9 cellular contexts compared by ENCODE assay signal in genomic region chr15:89002281-89002761, GRCh38.
A peak's percentile ranks its signal among the peaks of the same experiment; 100 is the strongest.
DNase-seq lines count a peak whose midpoint lies in the region; ATAC-seq and FAIRE-seq lines count a peak whose summit lies in the region.
"Had no signal": no experiment of that assay in that cellular context is flagged by ENCODE, and none has a peak within 500 bp of the region (broad histone marks: within the 10 kb centered on the region; RNA-seq: fewer than 3 reads in every experiment).

No MANE protein-coding gene starts in this region.

- FAIRE-seq in RCC 7860 (lab: Jason Lieb, UNC) = no peak

- no peak for ATAC-seq in HG03571 (IDR thresholded peaks at IDR 0.05; ENCODE audit: unreplicated experiment)
- ATAC-seq: HCT116 had no signal

- peak; percentile 11 for DNase-seq in GF-D8 (lab: John Stamatoyannopoulos, UW)
- DNase-seq in HCEC 1CT = peak; percentile 87
- DNase-seq in RCC 7860 (ENCODE audit: low spot score) = peak; percentile 33
- DNase-seq in hepatic stellate cell (ENCODE audit: low spot score) = peak; percentile 56
- no peak for DNase-seq in cerebellum (ENCODE audit: low spot score)
- DNase-seq in NCI-H82 (lab: John Stamatoyannopoulos, UW) = no peak
- no peak for DNase-seq in activated CD4-positive, alpha-beta T cell treated with anti-CD3 and anti-CD28 coated beads, Interleukin-2, amount 50 U/mL, for 1 hour

Comparison
In these comparisons a context has a peak if more than half of its experiments do, and no peak if none do; other contexts are left out.
1. DNase-seq: peak in GF-D8 (single experiment), HCEC 1CT (single experiment), RCC 7860 (single experiment) and hepatic stellate cell (single experiment); none in cerebellum (single experiment), NCI-H82 (single experiment) and activated CD4-positive, alpha-beta T cell treated with anti-CD3 and anti-CD28 coated beads, Interleukin-2, amount 50 U/mL, for 1 hour (single experiment).